10 cellular contexts compared by ENCODE assay signal in the genomic region with DNA sequence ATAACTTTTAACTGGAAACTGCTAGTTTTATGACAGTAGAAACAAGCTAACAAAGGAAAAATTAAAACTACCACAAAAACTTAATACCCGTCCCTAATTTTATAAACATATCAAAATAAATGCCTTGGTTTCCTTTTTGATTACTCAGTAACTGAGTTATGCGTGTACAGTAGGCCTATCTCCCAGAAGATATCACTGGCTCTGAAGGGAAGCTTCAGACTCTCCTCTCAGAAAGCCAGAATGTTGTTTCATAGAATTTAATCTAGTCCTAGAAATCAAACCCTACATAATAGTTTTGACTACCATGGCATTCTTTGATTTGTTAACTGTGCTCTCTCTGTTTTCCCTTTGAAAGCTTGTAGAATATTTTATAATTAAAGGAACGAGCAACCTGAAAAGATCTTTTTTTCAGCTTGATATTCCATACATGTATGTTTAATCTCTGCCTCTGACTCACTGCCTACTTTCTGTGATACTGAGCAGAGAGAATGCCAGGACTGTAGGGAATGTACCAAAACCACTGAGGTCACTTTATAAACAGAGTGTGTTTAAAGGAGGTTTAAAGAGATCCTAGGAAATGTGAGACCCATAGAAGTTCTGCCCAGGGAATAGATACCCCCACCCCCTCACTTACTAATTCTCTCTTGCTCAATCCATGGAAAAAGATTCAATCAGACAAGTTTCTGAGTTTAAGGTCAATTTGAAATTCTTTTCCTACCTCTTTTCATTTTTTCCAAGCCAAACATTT.
DNase-seq lines count a peak whose midpoint lies in the region; ATAC-seq and TF ChIP-seq lines count a peak whose summit lies in the region.
"Had no signal": no experiment of that assay in that cellular context is flagged by ENCODE, and none has a peak within 500 bp of the region (broad histone marks: within the 10 kb centered on the region; RNA-seq: fewer than 3 reads in every experiment).

No MANE protein-coding gene starts in this region.

- TF ChIP-seq CTCF in brain (conservative IDR thresholded peaks at IDR 0.05): no peak
- no peak for TF ChIP-seq CTCF in smooth muscle cell (IDR thresholded peaks at IDR 0.05; ENCODE audit: borderline replicate concordance, insufficient read depth, poor library complexity, severe bottlenecking)
- TF ChIP-seq CTCF in adrenal gland (IDR thresholded peaks at IDR 0.05): no peak

- H3K4me1 ChIP-seq in iPS-18a (ENCODE audit: control insufficient read depth, low read depth, low read length): peaks cover 37% of the 10 kb centered on the region
- peaks cover 34% of the 10 kb centered on the region for H3K4me1 ChIP-seq in smooth muscle cell (ENCODE audit: low read depth)
- no peaks in the 10 kb centered on the region for H3K4me1 ChIP-seq in adrenal gland (replicated peaks in 1 of 2)

- peaks cover 0 to 8% (median 5%) of the 10 kb centered on the region in 5 experiments for H3K9me3 Mint-ChIP-seq in brain

- H3K27me3 ChIP-seq in iPS-18a (ENCODE audit: control insufficient read depth, insufficient read depth, low read length): no peaks in the 10 kb centered on the region
- H3K27me3 ChIP-seq in smooth muscle cell (ENCODE audit: low read depth): no peaks in the 10 kb centered on the region
- H3K27me3 ChIP-seq in adrenal gland: no peaks in the 10 kb centered on the region

- peaks cover 67% of the 10 kb centered on the region for H3K4me1 Mint-ChIP-seq in brain
- H3K4me1 Mint-ChIP-seq: stimulated activated memory B cell treated with anti-CD40 and anti-IgM and Interleukin-4, amounts not matched to agents 10 μg/mL and 1 μg/mL and 100 μg/mL, for 72 hours had no signal

- H2AFZ ChIP-seq in smooth muscle cell (ENCODE audit: low read depth): peak overlapping the region; percentile 49

- H3K36me3 Mint-ChIP-seq in brain: peaks cover 5% of the 10 kb centered on the region
- H3K36me3 Mint-ChIP-seq: stimulated activated memory B cell treated with anti-CD40 and anti-IgM and Interleukin-4, amounts not matched to agents 10 μg/mL and 1 μg/mL and 100 μg/mL, for 72 hours had no signal

- H3K9me3 ChIP-seq in iPS-18a (ENCODE audit: control insufficient read depth, low read depth, low read length) (no peaks in the 10 kb centered on the region), smooth muscle cell (replicated peaks; ENCODE audit: low read depth) (no peaks in the 10 kb centered on the region), adrenal gland (replicated peaks in 1 of 3) (no peaks in the 10 kb centered on the region)

- peak overlapping the region; percentile 17 for H3K9ac ChIP-seq in iPS-18a (ENCODE audit: low read length)
- peak overlapping the region; percentile 56 for H3K9ac ChIP-seq in smooth muscle cell (ENCODE audit: low read depth)

- peak overlapping the region in 4 of 5 experiments; percentile 50 to 80 (median 76) for H3K27ac Mint-ChIP-seq in brain
- H3K27ac Mint-ChIP-seq: stimulated activated memory B cell treated with anti-CD40 and anti-IgM and Interleukin-4, amounts not matched to agents 10 μg/mL and 1 μg/mL and 100 μg/mL, for 72 hours had no signal

- no peak overlapping the region for H3K4me3 ChIP-seq in iPS-18a (ENCODE audit: low read length)
- no peak overlapping the region for H3K4me3 ChIP-seq in smooth muscle cell
- H3K4me3 ChIP-seq in adrenal gland: no peak overlapping the region

- intact Hi-C loops in adrenal gland (cut with DNase I): no loop called here

- H3K36me3 ChIP-seq in iPS-18a (ENCODE audit: control insufficient read depth, low read depth, low read length) (no peaks in the 10 kb centered on the region), smooth muscle cell (ENCODE audit: low read depth) (no peaks in the 10 kb centered on the region), adrenal gland (replicated peaks in 1 of 2) (no peaks in the 10 kb centered on the region)

- no peak for TF ChIP-seq POLR2A in adrenal gland (IDR thresholded peaks at IDR 0.05)

- DNase-seq in HCEC 1CT (peak; percentile 98), smooth muscle cell (lab: John Stamatoyannopoulos, UW; ENCODE audit: unreplicated experiment) (no peak), NCI-H2227 treated with DMSO at 0.1 percent for 48 hours (lab: John Stamatoyannopoulos, UW) (no peak), NCI-H2081 treated with DMSO at 0.1 percent for 48 hours (lab: John Stamatoyannopoulos, UW) (no peak), adrenal gland (no peak)
- DNase-seq: NCI-H524 treated with DMSO at 0.1 percent for 48 hours had no signal

- H3K4me3 Mint-ChIP-seq in brain: peak overlapping the region in 1 of 5 experiments; percentile 17
- H3K4me3 Mint-ChIP-seq: stimulated activated memory B cell treated with anti-CD40 and anti-IgM and Interleukin-4, amounts not matched to agents 10 μg/mL and 1 μg/mL and 100 μg/mL, for 72 hours had no signal

- H3K27ac ChIP-seq in iPS-18a (ENCODE audit: low read length): no peak overlapping the region
- peak overlapping the region; percentile 96 for H3K27ac ChIP-seq in smooth muscle cell (ENCODE audit: low read depth)
- H3K27ac ChIP-seq in adrenal gland: no peak overlapping the region

- no peak for ATAC-seq in HG03469 (IDR thresholded peaks at IDR 0.05; ENCODE audit: unreplicated experiment)
- ATAC-seq: stimulated activated memory B cell treated with anti-CD40 and anti-IgM and Interleukin-4, amounts not matched to agents 10 μg/mL and 1 μg/mL and 100 μg/mL, for 72 hours had no signal

- 8% methylated on average over 3 of the region's 3 CpGs for WGBS in smooth muscle cell (ENCODE audit: low lambda C conversion rate)
- WGBS in adrenal gland, 4 donors: 61 to 67% (median 62%) methylated on average over 3 of the region's 3 CpGs

- no peaks in the 10 kb centered on the region for H3K27me3 Mint-ChIP-seq in brain
- H3K27me3 Mint-ChIP-seq: stimulated activated memory B cell treated with anti-CD40 and anti-IgM and Interleukin-4, amounts not matched to agents 10 μg/mL and 1 μg/mL and 100 μg/mL, for 72 hours had no signal

- peak overlapping the region; percentile 73 for H3K4me2 ChIP-seq in smooth muscle cell

- no peaks in the 10 kb centered on the region for H4K20me1 ChIP-seq in smooth muscle cell (ENCODE audit: low read depth)

- H3F3A ChIP-seq in smooth muscle cell (ENCODE audit: low read depth): peaks cover 6% of the 10 kb centered on the region

- no peaks in the 10 kb centered on the region for H3K79me2 ChIP-seq in smooth muscle cell (ENCODE audit: low read depth)
